In genomic region chrX:109890300-109890699, GRCh38 we compare ENCODE assay signal across 11 cellular contexts.
"Had no signal": no experiment of that assay in that cellular context is flagged by ENCODE, and none has a peak within 500 bp of the region (broad histone marks: within the 10 kb centered on the region; RNA-seq: fewer than 3 reads in every experiment).

No MANE protein-coding gene starts in this region.

- H3K4me1 Mint-ChIP-seq: activated naive CD8-positive, alpha-beta T cell treated with anti-CD3 and anti-CD28 coated beads, Interleukin-2, amount 10 ng/mL, durations not matched to agents 7 days and 5 days; neural crest cell had no signal

- H3K4me3 Mint-ChIP-seq: activated CD8-positive, alpha-beta T cell treated with anti-CD3 and anti-CD28 coated beads for 36 hours; activated naive CD8-positive, alpha-beta T cell treated with anti-CD3 and anti-CD28 coated beads, Interleukin-2, amount 10 ng/mL, durations not matched to agents 7 days and 5 days; activated T-cell treated with anti-CD3 and anti-CD28 coated beads, Interleukin-2, amount 50 U/mL, for 72 hours; neural crest cell; WTC11 had no signal

- H3K4me1 ChIP-seq: psoas muscle had no signal

- H3K27ac Mint-ChIP-seq: activated CD8-positive, alpha-beta T cell treated with anti-CD3 and anti-CD28 coated beads for 36 hours; activated naive CD8-positive, alpha-beta T cell treated with anti-CD3 and anti-CD28 coated beads, Interleukin-2, amount 10 ng/mL, durations not matched to agents 7 days and 5 days; activated T-cell treated with anti-CD3 and anti-CD28 coated beads, Interleukin-2, amount 50 U/mL, for 72 hours; WTC11 had no signal

- H3K27me3 ChIP-seq: brain microvascular endothelial cell, gastroesophageal sphincter, stomach had no signal

- H3K36me3 Mint-ChIP-seq: activated naive CD8-positive, alpha-beta T cell treated with anti-CD3 and anti-CD28 coated beads, Interleukin-2, amount 10 ng/mL, durations not matched to agents 7 days and 5 days; WTC11 had no signal

- H3K4me3 ChIP-seq: gastroesophageal sphincter, lung, psoas muscle, stomach, thoracic aorta had no signal

- H3K27me3 Mint-ChIP-seq: activated CD8-positive, alpha-beta T cell treated with anti-CD3 and anti-CD28 coated beads for 36 hours had no signal

- H3K36me3 ChIP-seq: brain microvascular endothelial cell, gastroesophageal sphincter, stomach, thoracic aorta had no signal

- H3K9me3 ChIP-seq: gastroesophageal sphincter, psoas muscle, stomach, thoracic aorta had no signal

- H3K27ac ChIP-seq: brain microvascular endothelial cell, gastroesophageal sphincter, psoas muscle, thoracic aorta had no signal

- H3K9me3 Mint-ChIP-seq: activated CD8-positive, alpha-beta T cell treated with anti-CD3 and anti-CD28 coated beads for 36 hours; activated naive CD8-positive, alpha-beta T cell treated with anti-CD3 and anti-CD28 coated beads, Interleukin-2, amount 10 ng/mL, durations not matched to agents 7 days and 5 days; activated T-cell treated with anti-CD3 and anti-CD28 coated beads, Interleukin-2, amount 50 U/mL, for 72 hours; neural crest cell had no signal
